8 cellular contexts compared by ENCODE assay signal in genomic region chr4:1713003-1713397, GRCh38. TPM values are rescaled to one million over a fixed set of nuclear protein-coding genes. Genes with fewer than 3 reads are reported as not detected.
A peak's percentile ranks its signal among the peaks of the same experiment; 100 is the strongest.
DNase-seq lines count a peak whose midpoint lies in the region; ATAC-seq and TF ChIP-seq lines count a peak whose summit lies in the region.

No MANE protein-coding gene starts in this region.

- ATAC-seq in CD8-positive, alpha-beta T cell: no peak
- ATAC-seq in RWPE2 (ENCODE audit: low read depth) (peak; percentile 11), GM19452 (IDR thresholded peaks at IDR 0.05; ENCODE audit: unreplicated experiment) (no peak), GM19467 (IDR thresholded peaks at IDR 0.05; ENCODE audit: unreplicated experiment) (no peak)

- H3K4me1 Mint-ChIP-seq in CD8-positive, alpha-beta T cell (ENCODE audit: low read depth): peaks cover 58% of the 10 kb centered on the region

- H3K36me3 ChIP-seq in CD8-positive, alpha-beta T cell (ENCODE audit: insufficient read depth, low read length): no peaks in the 10 kb centered on the region
- H3K36me3 ChIP-seq in HAP-1 (replicated peaks) (peaks cover 38% of the 10 kb centered on the region), RWPE2 (ENCODE audit: low read depth) (peaks cover 33% of the 10 kb centered on the region), esophagus squamous epithelium (peaks cover 6 to 39% (median 6%) of the 10 kb centered on the region in 3 donors), prostate gland (peaks cover 0 to 3% of the 10 kb centered on the region in 2 donors)

- H3K9me3 Mint-ChIP-seq in CD8-positive, alpha-beta T cell: no peaks in the 10 kb centered on the region

- no peaks in the 10 kb centered on the region for H3K9me3 ChIP-seq in CD8-positive, alpha-beta T cell (ENCODE audit: low read length)
- no peaks in the 10 kb centered on the region for H3K9me3 ChIP-seq in HAP-1
- H3K9me3 ChIP-seq in RWPE2 (ENCODE audit: severe bottlenecking): no peaks in the 10 kb centered on the region
- no peaks in the 10 kb centered on the region for H3K9me3 ChIP-seq in esophagus squamous epithelium
- no peaks in the 10 kb centered on the region for H3K9me3 ChIP-seq in prostate gland

- H3K27me3 ChIP-seq in CD8-positive, alpha-beta T cell (ENCODE audit: insufficient read depth, low read length): no peaks in the 10 kb centered on the region
- H3K27me3 ChIP-seq in HAP-1 (ENCODE audit: low read depth): no peaks in the 10 kb centered on the region
- no peaks in the 10 kb centered on the region for H3K27me3 ChIP-seq in RWPE2 (ENCODE audit: insufficient read depth, poor library complexity, severe bottlenecking)
- no peaks in the 10 kb centered on the region for H3K27me3 ChIP-seq in esophagus squamous epithelium
- no peaks in the 10 kb centered on the region for H3K27me3 ChIP-seq in prostate gland (replicated peaks; ENCODE audit: insufficient read depth)

- H3K4me3 ChIP-seq in CD8-positive, alpha-beta T cell (ENCODE audit: low read depth, low read length): peak overlapping the region; percentile 82
- H3K4me3 ChIP-seq in HAP-1 (peak overlapping the region; percentile 80), RWPE2 (ENCODE audit: severe bottlenecking) (peak overlapping the region; percentile 79), esophagus squamous epithelium (peak overlapping the region; percentile 81 to 98 (median 91)), prostate gland (peak overlapping the region; percentile 58 to 89)

- no peak for TF ChIP-seq CTCF in CD8-positive, alpha-beta T cell (IDR thresholded peaks at IDR 0.05)
- TF ChIP-seq CTCF in RWPE2 (IDR thresholded peaks at IDR 0.05; ENCODE audit: poor library complexity, severe bottlenecking) (no peak), esophagus squamous epithelium (IDR thresholded peaks at IDR 0.05) (no peak), prostate gland (IDR thresholded peaks at IDR 0.05) (no peak)

- in situ Hi-C loops in HAP-1 (cut with MboI; ENCODE audit: low sequenced_read_pairs): no loop called here

- POLR2A ChIA-PET in CD8-positive, alpha-beta T cell (lab: Charles Lee): interaction anchor here (0.8 to 3.7 kb wide), 5 partner anchors 9 to 465 kb away, joined by 3 to 83 read pairs (median 9); partner anchors contain the start of genes FAM53A, TACC3 and TMEM129

- TF ChIP-seq POLR2A in esophagus squamous epithelium (IDR thresholded peaks at IDR 0.05) (no peak), prostate gland (IDR thresholded peaks at IDR 0.05) (no peak)

- H3K27me3 Mint-ChIP-seq in CD8-positive, alpha-beta T cell (ENCODE audit: low read depth): no peaks in the 10 kb centered on the region

- peaks cover 42% of the 10 kb centered on the region for H3K4me1 ChIP-seq in CD8-positive, alpha-beta T cell (ENCODE audit: insufficient read depth, low read length)
- H3K4me1 ChIP-seq in HAP-1 (peaks cover 30% of the 10 kb centered on the region), RWPE2 (ENCODE audit: insufficient read depth, poor library complexity, severe bottlenecking) (peaks cover 4% of the 10 kb centered on the region), esophagus squamous epithelium (peaks cover 25 to 89% (median 44%) of the 10 kb centered on the region in 3 donors), prostate gland (replicated peaks) (peaks cover 9% of the 10 kb centered on the region)

- peak overlapping the region; percentile 94 for H3K4me3 Mint-ChIP-seq in CD8-positive, alpha-beta T cell

- peak overlapping the region; percentile 94 for H3K27ac Mint-ChIP-seq in CD8-positive, alpha-beta T cell

- peak overlapping the region; percentile 97 for H3K27ac ChIP-seq in CD8-positive, alpha-beta T cell (ENCODE audit: low read depth, low read length)
- H3K27ac ChIP-seq in RWPE2 (ENCODE audit: poor library complexity, severe bottlenecking): peak overlapping the region; percentile 85
- peak overlapping the region; percentile 95 to 100 (median 98) for H3K27ac ChIP-seq in esophagus squamous epithelium
- H3K27ac ChIP-seq in prostate gland: peak overlapping the region; percentile 93 to 99

- WGBS in esophagus squamous epithelium, 2 donors: 0% methylated on average over 2 to 7 of the region's 23 CpGs
- 9% methylated on average over 11 of the region's 23 CpGs for WGBS in prostate gland

- CTCF ChIA-PET in CD8-positive, alpha-beta T cell (lab: Charles Lee): interaction anchor here (0.7 to 14.6 kb wide), 4 partner anchors 11 to 1572 kb away, joined by 3 to 161 read pairs (median 9); no protein-coding TSS in a partner anchor

- intact Hi-C loops in CD8-positive, alpha-beta T cell (cut with DNase I, micrococcal nuclease): loop anchor here (2.0 to 10.0 kb wide), 9 partner anchors 14 to 1362 kb away; partner anchors contain the start of genes CTBP1 (in 1 of the 2), DGKQ (in 1 of the 2), GRK4 (in 1 of the 2) and HTT (in 1 of the 2)
- intact Hi-C loops in esophagus squamous epithelium (cut with DNase I): no loop called here
- intact Hi-C loops in prostate gland (cut with DNase I): loop anchor here (10.0 kb wide), 1 partner anchor 532 kb away; the partner anchor contains the start of genes HAUS3 and POLN

- peaks cover 29% of the 10 kb centered on the region for H3K36me3 Mint-ChIP-seq in CD8-positive, alpha-beta T cell

- no peak for DNase-seq in CD8-positive, alpha-beta T cell
- DNase-seq in HAP-1 (ENCODE audit: low spot score in 2 of 2): no peak
- DNase-seq in RWPE2 (ENCODE audit: low spot score): peak; percentile 79
- no peak for DNase-seq in esophagus squamous epithelium (lab: John Stamatoyannopoulos, UW)
- DNase-seq in prostate gland (ENCODE audit: low spot score): no peak
- no peak for DNase-seq in NCI-H187 treated with DMSO at 0.1 percent for 48 hours (lab: John Stamatoyannopoulos, UW)

RNA-seq across cellular contexts. Expression of gene SLBP, which starts 0.9 kb away (rescaled TPM):
- 10 to 100 TPM; 61.2 to 62.6 TPM for total RNA-seq in CD8-positive, alpha-beta T cell
- 10 to 100 TPM; 32.4 to 60.1 (median 48.6) TPM for total RNA-seq in esophagus squamous epithelium
- total RNA-seq in prostate gland: 10 to 100 TPM; 46.7 to 84.5 TPM

RNA-seq across cellular contexts. Expression of gene TMEM129, which starts 8.1 kb away (rescaled TPM):
- total RNA-seq in CD8-positive, alpha-beta T cell: 10 to 100 TPM; 14.5 to 14.8 TPM
- total RNA-seq in esophagus squamous epithelium (10 to 100 TPM; 30.4 to 47.5 (median 38.3) TPM), prostate gland (10 to 100 TPM; 73.7 to 81.7 TPM)

RNA-seq across cellular contexts. Expression of gene TACC3, which starts 8.3 kb away (rescaled TPM):
- total RNA-seq in CD8-positive, alpha-beta T cell: 100 to 1,000 TPM; 131 to 137 TPM
- total RNA-seq in esophagus squamous epithelium (10 to 100 TPM; 14.9 to 41.3 (median 19.6) TPM), prostate gland (10 to 100 TPM in 1 of 2 donors, 1 to 10 TPM in 1; 4.3 to 35.6 TPM)

RNA-seq across cellular contexts. Expression of gene FAM53A, which starts 28.9 kb away (rescaled TPM):
- 1 to 10 TPM; 1.8 to 1.9 TPM for total RNA-seq in CD8-positive, alpha-beta T cell
- total RNA-seq in esophagus squamous epithelium (1 to 10 TPM in 1 of 4 donors, under 1 TPM in 3; 0.22 to 2.5 (median 0.47) TPM), prostate gland (10 to 100 TPM in 1 of 2 donors, 1 to 10 TPM in 1; 2.3 to 16.8 TPM)
